ENCODE assay signal across 7 cellular contexts in genomic region chr2:130427631-130428030, GRCh38.
DNase-seq lines count a peak whose midpoint lies in the region; ATAC-seq and TF ChIP-seq lines count a peak whose summit lies in the region.
"Not testable (repeated sequence)": the region's sequence is repeated elsewhere in the genome, so short reads cannot be mapped to it uniquely, and the experiment has no call there.

No MANE protein-coding gene starts in this region.

- TF ChIP-seq CTCF in RWPE2 (IDR thresholded peaks at IDR 0.05; ENCODE audit: poor library complexity, severe bottlenecking): not testable (repeated sequence)
- TF ChIP-seq CTCF in ascending aorta (IDR thresholded peaks at IDR 0.05): peak in 2 of 3 experiments; percentile 27 to 33
- peak; percentile 26 for TF ChIP-seq CTCF in fibroblast of the aortic adventitia (IDR thresholded peaks at IDR 0.05; ENCODE audit: insufficient read depth, low read length)
- peak; percentile 18 to 19 for TF ChIP-seq CTCF in left lung (IDR thresholded peaks at IDR 0.05)
- TF ChIP-seq CTCF in retinal pigment epithelial cell (conservative IDR thresholded peaks at IDR 0.05; ENCODE audit: low read depth, low read length): peak; percentile 15

- intact Hi-C loops in ascending aorta (cut with DNase I); left lung (cut with DNase I): not testable (repeated sequence)

- ATAC-seq in GM18498 (IDR thresholded peaks at IDR 0.05; ENCODE audit: unreplicated experiment): peak; percentile 63
- ATAC-seq in HG03066 (IDR thresholded peaks at IDR 0.05; ENCODE audit: low read depth, unreplicated experiment): peak; percentile 77
- ATAC-seq in RWPE2 (ENCODE audit: low read depth): peak; percentile 58; the same call in 2 of the 3 replicates
- ATAC-seq in left lung: peak; percentile 90

- DNase-seq in RWPE2 (ENCODE audit: low spot score); retinal pigment epithelial cell (ENCODE audit: low read depth): not testable (repeated sequence)
- DNase-seq in ascending aorta (ENCODE audit: low spot score in 2 of 2) (peak in 1 of 2 donors; percentile 77), fibroblast of the aortic adventitia (ENCODE audit: low read depth) (peak; percentile 11), left lung (peak; percentile 65 to 91)

- H3K27ac ChIP-seq in RWPE2 (ENCODE audit: poor library complexity, severe bottlenecking); ascending aorta; left lung: not testable (repeated sequence)

- H3K36me3 ChIP-seq in RWPE2 (ENCODE audit: low read depth); ascending aorta; left lung: not testable (repeated sequence)

- H3K27me3 ChIP-seq in RWPE2 (ENCODE audit: insufficient read depth, poor library complexity, severe bottlenecking); ascending aorta: not testable (repeated sequence)
- H3K27me3 ChIP-seq in left lung: peaks cover 0 to 16% of the 10 kb centered on the region in 2 donors

- not testable (repeated sequence) for H3K4me3 ChIP-seq in RWPE2 (ENCODE audit: severe bottlenecking); fibroblast of the aortic adventitia (ENCODE audit: low read depth, low read length)
- H3K4me3 ChIP-seq in ascending aorta (peak overlapping the region; percentile 44 to 49), left lung (peak overlapping the region; percentile 13 to 35), retinal pigment epithelial cell (ENCODE audit: low read length) (peak overlapping the region; percentile 26)

- H3K9me3 ChIP-seq in RWPE2 (ENCODE audit: severe bottlenecking); ascending aorta; left lung: not testable (repeated sequence)

- not testable (repeated sequence) for H3K4me1 ChIP-seq in RWPE2 (ENCODE audit: insufficient read depth, poor library complexity, severe bottlenecking); ascending aorta; left lung
